7 cellular contexts compared by ENCODE assay signal in genomic region chr20:45971675-45972499, GRCh38. TPM values are rescaled to one million over a fixed set of nuclear protein-coding genes. Genes with fewer than 3 reads are reported as not detected.
DNase-seq lines count a peak whose midpoint lies in the region; ATAC-seq and TF ChIP-seq lines count a peak whose summit lies in the region.

ZNF335 (minus strand) TSS chr20:45972203; CDS start chr20:45971410, 793 bp downstream.

- H3K9me2 ChIP-seq in hepatocyte (replicated peaks; ENCODE audit: insufficient read depth), result no peaks in the 10 kb centered on the region

- no peaks in the 10 kb centered on the region for H3K9me3 ChIP-seq in hepatocyte (ENCODE audit: low read depth)

- H3K27ac ChIP-seq in hepatocyte, result peak within 1 kb of the TSS; percentile 100

- 1% methylated on average over 63 of the region's 72 CpGs for WGBS in hepatocyte (ENCODE audit: low lambda C conversion rate, missing lambda C conversion rate)

- peaks cover 18% of the 10 kb centered on the region for H3K79me2 ChIP-seq in hepatocyte

- H3K36me3 ChIP-seq in hepatocyte (replicated peaks; ENCODE audit: insufficient read depth, low read depth), result no peaks in the 10 kb centered on the region

- H3K4me1 ChIP-seq in hepatocyte (ENCODE audit: insufficient read depth), result peaks cover 11% of the 10 kb centered on the region

- peak within 1 kb of the TSS; percentile 90 for H3K4me2 ChIP-seq in hepatocyte

- DNase-seq in NCI-H2081 (lab: John Stamatoyannopoulos, UW) (peak; percentile 93 to 94), T1000 (lab: John Stamatoyannopoulos, UW) (peak; percentile 99), astrocyte of the hippocampus (ENCODE audit: low read depth, low spot score) (peak; percentile 99), hepatocyte (ENCODE audit: low spot score) (peak; percentile 98), retina (peak; percentile 100)

- ATAC-seq in GM18508 (IDR thresholded peaks at IDR 0.05; ENCODE audit: insufficient read depth, unreplicated experiment), result peak; percentile 46
- peak; percentile 61 for ATAC-seq in HG03025 (IDR thresholded peaks at IDR 0.05; ENCODE audit: low FRiP score, unreplicated experiment)

- peak within 1 kb of the TSS; percentile 78 for H2AFZ ChIP-seq in hepatocyte

- no peak for TF ChIP-seq CTCF in hepatocyte (IDR thresholded peaks at IDR 0.05; ENCODE audit: poor library complexity)

- no peaks in the 10 kb centered on the region for H4K20me1 ChIP-seq in hepatocyte (ENCODE audit: insufficient read depth, poor library complexity, severe bottlenecking)

- no peaks in the 10 kb centered on the region for H3K27me3 ChIP-seq in hepatocyte

- H3K4me3 ChIP-seq in hepatocyte, result peak within 1 kb of the TSS; percentile 54

RNA-seq across cellular contexts. Expression of gene ZNF335, which starts in this region (rescaled TPM):
- 10.8 and 14.9 TPM in 2 replicates for total RNA-seq in hepatocyte
- polyA plus RNA-seq in hepatocyte, result 12.6 and 23.7 TPM in 2 replicates

Comparison
In these comparisons a context has a peak if more than half of its experiments do, and no peak if none do; other contexts are left out.
1. Peak in every context shown above with its lines: DNase-seq, ATAC-seq, H3K4me3 ChIP-seq and H3K27ac ChIP-seq.